ENCODE assay signal across 9 cellular contexts in genomic region chr11:78138281-78138680, GRCh38. TPM values are rescaled to one million over a fixed set of nuclear protein-coding genes. Genes with fewer than 3 reads are reported as not detected.
DNase-seq lines count a peak whose midpoint lies in the region; ATAC-seq and TF ChIP-seq lines count a peak whose summit lies in the region.
"Had no signal": no experiment of that assay in that cellular context is flagged by ENCODE, and none has a peak within 500 bp of the region (broad histone marks: within the 10 kb centered on the region; RNA-seq: fewer than 3 reads in every experiment).

No MANE protein-coding gene starts in this region.

- peak overlapping the region; percentile 76 for H3K4me3 ChIP-seq in GM12865 (ENCODE audit: low read depth, low read length)
- H3K4me3 ChIP-seq in OCI-LY3 (ENCODE audit: low read length), result peak overlapping the region; percentile 89
- H3K4me3 ChIP-seq in duodenal mucosa (ENCODE audit: low read depth in 1 of 2, low read length in 2 of 2), result peak overlapping the region; percentile 90 to 96
- no peak overlapping the region for H3K4me3 ChIP-seq in osteoblast (ENCODE audit: insufficient read depth, low read length)
- no peak overlapping the region for H3K4me3 ChIP-seq in right atrium auricular region

- H4K20me1 ChIP-seq in OCI-LY3 (ENCODE audit: insufficient read depth, low read length) (no peaks in the 10 kb centered on the region), osteoblast (ENCODE audit: insufficient read depth, low read length) (no peaks in the 10 kb centered on the region)

- H3K9me3 ChIP-seq in OCI-LY3 (ENCODE audit: insufficient read depth, low read length) (no peaks in the 10 kb centered on the region), duodenal mucosa (ENCODE audit: control insufficient read depth in 1 of 2, low read length in 2 of 2) (no peaks in the 10 kb centered on the region), osteoblast (ENCODE audit: low read depth, low read length) (no peaks in the 10 kb centered on the region), right atrium auricular region (no peaks in the 10 kb centered on the region)
- H3K9me3 ChIP-seq: stomach had no signal

- DNase-seq in GM12865 (ENCODE audit: low read depth) (no peak), osteoblast (ENCODE audit: insufficient read length, low spot score, missing footprints) (no peak), right atrium auricular region (ENCODE audit: low spot score) (no peak), substantia nigra (lab: John Stamatoyannopoulos, UW) (no peak)

- H3K4me2 ChIP-seq in OCI-LY3 (ENCODE audit: low read length) (peak overlapping the region; percentile 90), osteoblast (ENCODE audit: insufficient read depth, low read length) (peak overlapping the region; percentile 88)

- TF ChIP-seq CTCF in GM12865 (IDR thresholded peaks at IDR 0.05; ENCODE audit: insufficient read depth, low read depth, low read length, missing control alignments), result no peak
- TF ChIP-seq CTCF in OCI-LY3 (IDR thresholded peaks at IDR 0.05; ENCODE audit: low read depth, low read length), result no peak
- no peak for TF ChIP-seq CTCF in osteoblast (IDR thresholded peaks at IDR 0.05; ENCODE audit: extremely low read depth, low read depth, low read length)
- no peak for TF ChIP-seq CTCF in right atrium auricular region (IDR thresholded peaks at IDR 0.05)

- ATAC-seq in GM18868 (IDR thresholded peaks at IDR 0.05; ENCODE audit: unreplicated experiment), result no peak
- ATAC-seq in HG02588 (IDR thresholded peaks at IDR 0.05; ENCODE audit: unreplicated experiment), result no peak

- H3K27ac ChIP-seq in OCI-LY3 (ENCODE audit: low read length), result 0 out of 2 replicates have a peak overlapping the region, but pooled peaks have one; percentile 70
- H3K27ac ChIP-seq in duodenal mucosa (ENCODE audit: low read depth, low read length), result no peak overlapping the region
- no peak overlapping the region for H3K27ac ChIP-seq in osteoblast (ENCODE audit: low read depth, low read length)
- no peak overlapping the region for H3K27ac ChIP-seq in right atrium auricular region
- H3K27ac ChIP-seq in substantia nigra (ENCODE audit: low read depth, low read length, poor library complexity, severe bottlenecking), result no peak overlapping the region

- H3K27me3 ChIP-seq in OCI-LY3 (ENCODE audit: low read depth, low read length) (no peaks in the 10 kb centered on the region), duodenal mucosa (ENCODE audit: control insufficient read depth in 1 of 2, insufficient read depth in 2 of 2, low read length in 2 of 2) (no peaks in the 10 kb centered on the region), osteoblast (ENCODE audit: insufficient read depth, low read length) (no peaks in the 10 kb centered on the region), right atrium auricular region (no peaks in the 10 kb centered on the region)
- H3K27me3 ChIP-seq: stomach had no signal

- peak overlapping the region; percentile 90; the same call in 1 of the 2 replicates for H3K9ac ChIP-seq in OCI-LY3 (ENCODE audit: low read length)
- H3K9ac ChIP-seq in duodenal mucosa (ENCODE audit: low read depth in 1 of 2, low read length in 2 of 2), result peak overlapping the region in 1 of 2 donors; percentile 77

- H3K4me1 ChIP-seq in OCI-LY3 (ENCODE audit: low read length), result peaks cover 21% of the 10 kb centered on the region
- peaks cover 8 to 13% of the 10 kb centered on the region in 2 donors for H3K4me1 ChIP-seq in duodenal mucosa (ENCODE audit: control insufficient read depth in 1 of 2, insufficient read depth in 2 of 2, low read length in 2 of 2)
- H3K4me1 ChIP-seq in osteoblast (ENCODE audit: insufficient read depth, low read length), result peaks cover 8% of the 10 kb centered on the region
- H3K4me1 ChIP-seq in right atrium auricular region, result peaks cover 0 to 16% of the 10 kb centered on the region in 2 donors

- H2AFZ ChIP-seq in OCI-LY3 (ENCODE audit: low read depth, low read length) (no peak overlapping the region), osteoblast (ENCODE audit: low read length) (no peak overlapping the region)

- H3K36me3 ChIP-seq in OCI-LY3 (replicated peaks; ENCODE audit: low read depth, low read length) (peaks cover 37% of the 10 kb centered on the region), duodenal mucosa (ENCODE audit: control insufficient read depth in 1 of 2, insufficient read depth in 2 of 2, low read length in 2 of 2) (no peaks in the 10 kb centered on the region), osteoblast (ENCODE audit: insufficient read depth, low read length) (peaks cover 15% of the 10 kb centered on the region), right atrium auricular region (no peaks in the 10 kb centered on the region)

- H3K79me2 ChIP-seq in OCI-LY3 (ENCODE audit: low read length) (peaks cover 75% of the 10 kb centered on the region), osteoblast (ENCODE audit: insufficient read depth, low read length) (peaks cover 41% of the 10 kb centered on the region)

RNA-seq across cellular contexts. Expression of gene ALG8, which starts 1.1 kb away (rescaled TPM):
- total RNA-seq in osteoblast, result 38.4 and 46.6 TPM in 2 replicates
- 10 to 100 TPM; 16.5 to 22.5 TPM for total RNA-seq in right atrium auricular region

RNA-seq across cellular contexts. Expression of gene KCTD21, which starts 50.1 kb away (rescaled TPM):
- total RNA-seq in osteoblast (14.5 and 15.0 TPM in 2 replicates), right atrium auricular region (10 to 100 TPM in 1 of 2 donors, 1 to 10 TPM in 1; 9.8 to 12.9 TPM)

RNA-seq across cellular contexts. Expression of gene USP35, which starts 50.4 kb away (rescaled TPM):
- total RNA-seq in osteoblast (21.4 and 26.2 TPM in 2 replicates), right atrium auricular region (1 to 10 TPM; 8.0 to 8.6 TPM)

RNA-seq across cellular contexts. Expression of gene NDUFC2, which starts 58.6 kb away (rescaled TPM):
- 98.1 and 115 TPM in 2 replicates for total RNA-seq in osteoblast
- total RNA-seq in right atrium auricular region, result 100 to 1,000 TPM; 154 to 163 TPM

Comparison
In these comparisons a context has a peak if more than half of its experiments do, and no peak if none do; other contexts are left out.
1. H3K4me3 ChIP-seq: peak in GM12865 (single experiment), OCI-LY3 (single experiment) and duodenal mucosa (2 of 2); none in osteoblast (single experiment) and right atrium auricular region (0 of 2).